In the genomic region with DNA sequence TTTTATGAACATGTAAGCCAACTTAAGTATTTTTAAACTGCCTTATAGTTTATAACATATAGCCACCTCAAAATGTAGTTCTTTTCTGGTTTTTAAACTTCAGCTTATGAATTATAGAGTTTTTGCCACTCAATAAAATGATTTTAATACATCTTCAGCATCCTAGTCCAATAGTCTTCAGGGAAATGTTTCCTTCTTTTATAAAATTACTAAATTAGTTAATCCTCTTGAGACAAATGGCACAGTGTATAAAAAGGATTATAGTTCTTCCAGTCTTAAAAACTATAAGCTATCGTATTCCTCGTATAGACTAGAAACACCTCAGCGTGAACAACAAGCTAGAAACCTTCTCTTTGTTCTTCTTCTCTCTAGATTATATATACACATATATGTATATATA, we compare ENCODE assay signal across 32 cellular contexts. TPM values are rescaled to one million over a fixed set of nuclear protein-coding genes. Genes with fewer than 3 reads are reported as not detected.
"Had no signal": no experiment of that assay in that cellular context is flagged by ENCODE, and none has a peak within 500 bp of the region (broad histone marks: within the 10 kb centered on the region; RNA-seq: fewer than 3 reads in every experiment).

A gene (plus strand): TSS at position 301 of the 400 bp plus-strand sequence. CDS start 2,679 bp downstream, outside the sequence.

- H3K27ac ChIP-seq: stomach, suprapubic skin, testis, thoracic aorta, thyroid gland, tibial artery, tibial nerve, transverse colon, upper lobe of left lung, upper lobe of right lung, uterus, vagina had no signal

- H3K36me3 Mint-ChIP-seq: stimulated activated effector memory CD8-positive, alpha-beta T cell treated with anti-CD3 and anti-CD28 coated beads, Interleukin-12 subunit alpha, Interleukin-12 subunit beta, amount 100 ng/mL, for 72 hours; stimulated activated memory B cell treated with anti-CD40 and anti-IgM and Interleukin-4, amounts not matched to agents 10 μg/mL and 1 μg/mL and 100 μg/mL, for 72 hours; stimulated activated naive B cell treated with anti-CD40 and anti-IgM and Interleukin-4, amounts not matched to agents 10 μg/mL and 1 μg/mL and 100 μg/mL, for 72 hours; type B pancreatic cell had no signal

- DNase-seq: stimulated activated CD4-positive, alpha-beta T cell treated with anti-CD3 and anti-CD28 coated beads, Interleukin-2, amount 100 ng/mL, for 48 hours; stimulated activated CD4-positive, alpha-beta T cell treated with anti-CD3 and anti-CD28 coated beads, Interleukin-4, amount 100 ng/mL, for 1 hour; stimulated activated CD4-positive, alpha-beta T cell treated with anti-CD3 and anti-CD28 coated beads, Interleukin-4, amount 100 ng/mL, for 24 hours; stimulated activated CD4-positive, alpha-beta T cell treated with anti-CD3 and anti-CD28 coated beads, Interleukin-4, amount 100 ng/mL, for 4 hours; stimulated activated CD8-positive, alpha-beta memory T cell treated with anti-CD3 and anti-CD28 coated beads, Interleukin-4, amount 100 ng/mL, for 48 hours; stimulated activated naive B cell treated with anti-CD40 and anti-IgM and Interleukin-4, amounts not matched to agents 10 μg/mL and 1 μg/mL and 100 μg/mL, for 72 hours; stimulated activated naive CD4-positive, alpha-beta T cell; stimulated activated naive CD4-positive, alpha-beta T cell treated with Interleukin-2 at 50 U/mL for 16 hours; stimulated activated naive CD8-positive, alpha-beta T cell treated with anti-CD3 and anti-CD28 coated beads, Interleukin-15, amount 100 ng/mL, for 72 hours; stimulated activated naive CD8-positive, alpha-beta T cell treated with anti-CD3 and anti-CD28 coated beads, Interleukin-15, Interleukin-2, amounts not matched to agents 100 U/mL and 50 U/mL, for 24 hours; stomach; substantia nigra; testis; thyroid gland; tibial artery; transverse colon; upper lobe of left lung; upper lobe of right lung; uterus had no signal

- H3K27me3 ChIP-seq: stomach, suprapubic skin, testis, thyroid gland, tibial artery, tibial nerve, transverse colon, upper lobe of left lung, upper lobe of right lung, uterus, vagina had no signal

- H3K4me3 Mint-ChIP-seq: stimulated activated effector memory CD8-positive, alpha-beta T cell treated with anti-CD3 and anti-CD28 coated beads, Interleukin-12 subunit alpha, Interleukin-12 subunit beta, amount 100 ng/mL, for 72 hours; stimulated activated memory B cell treated with anti-CD40 and anti-IgM and Interleukin-4, amounts not matched to agents 10 μg/mL and 1 μg/mL and 100 μg/mL, for 72 hours; stimulated activated naive B cell treated with anti-CD40 and anti-IgM and Interleukin-4, amounts not matched to agents 10 μg/mL and 1 μg/mL and 100 μg/mL, for 72 hours; stimulated activated naive CD8-positive, alpha-beta T cell treated with anti-CD3 and anti-CD28 coated beads, Interleukin-15, amount 100 ng/mL, for 72 hours; stimulated activated naive CD8-positive, alpha-beta T cell treated with anti-CD3 and anti-CD28 coated beads, Interleukin-15, Interleukin-2, amounts not matched to agents 100 ng/mL and 50 ng/mL, for 24 hours; type B pancreatic cell had no signal

- H3K4me1 ChIP-seq: stomach, suprapubic skin, testis, thyroid gland, tibial artery, tibial nerve, transverse colon, upper lobe of left lung, upper lobe of right lung, uterus, vagina had no signal

- H3K36me3 ChIP-seq: stomach, suprapubic skin, thoracic aorta, thyroid gland, tibial artery, tibial nerve, transverse colon, upper lobe of left lung, upper lobe of right lung, uterus, vagina had no signal

- ATAC-seq: stimulated activated effector memory CD8-positive, alpha-beta T cell treated with anti-CD3 and anti-CD28 coated beads, Interleukin-12 subunit alpha, Interleukin-12 subunit beta, amount 100 ng/mL, for 72 hours; stimulated activated memory B cell treated with anti-CD40 and anti-IgM and Interleukin-4, amounts not matched to agents 10 μg/mL and 1 μg/mL and 100 μg/mL, for 72 hours; stimulated activated naive B cell treated with anti-CD40 and anti-IgM and Interleukin-4, amounts not matched to agents 10 μg/mL and 1 μg/mL and 100 μg/mL, for 72 hours; stimulated activated naive CD8-positive, alpha-beta T cell treated with anti-CD3 and anti-CD28 coated beads, Interleukin-15, amount 100 ng/mL, for 72 hours; stimulated activated naive CD8-positive, alpha-beta T cell treated with anti-CD3 and anti-CD28 coated beads, Interleukin-15, Interleukin-2, amounts not matched to agents 100 U/mL and 50 U/mL, for 24 hours; upper lobe of right lung had no signal

- H3K9me3 Mint-ChIP-seq: stimulated activated effector memory CD8-positive, alpha-beta T cell treated with anti-CD3 and anti-CD28 coated beads, Interleukin-12 subunit alpha, Interleukin-12 subunit beta, amount 100 ng/mL, for 72 hours; stimulated activated memory B cell treated with anti-CD40 and anti-IgM and Interleukin-4, amounts not matched to agents 10 μg/mL and 1 μg/mL and 100 μg/mL, for 72 hours; stimulated activated naive B cell treated with anti-CD40 and anti-IgM and Interleukin-4, amounts not matched to agents 10 μg/mL and 1 μg/mL and 100 μg/mL, for 72 hours; stimulated activated naive CD8-positive, alpha-beta T cell treated with anti-CD3 and anti-CD28 coated beads, Interleukin-15, amount 100 ng/mL, for 72 hours; stimulated activated naive CD8-positive, alpha-beta T cell treated with anti-CD3 and anti-CD28 coated beads, Interleukin-15, Interleukin-2, amounts not matched to agents 100 ng/mL and 50 ng/mL, for 24 hours; type B pancreatic cell had no signal

- H3K4me3 ChIP-seq: stomach, suprapubic skin, thoracic aorta, thyroid gland, tibial artery, tibial nerve, transverse colon, upper lobe of left lung, upper lobe of right lung, uterus, vagina had no signal

- H3K4me1 Mint-ChIP-seq: stimulated activated effector memory CD8-positive, alpha-beta T cell treated with anti-CD3 and anti-CD28 coated beads, Interleukin-12 subunit alpha, Interleukin-12 subunit beta, amount 100 ng/mL, for 72 hours; stimulated activated memory B cell treated with anti-CD40 and anti-IgM and Interleukin-4, amounts not matched to agents 10 μg/mL and 1 μg/mL and 100 μg/mL, for 72 hours; stimulated activated naive B cell treated with anti-CD40 and anti-IgM and Interleukin-4, amounts not matched to agents 10 μg/mL and 1 μg/mL and 100 μg/mL, for 72 hours; stimulated activated naive CD8-positive, alpha-beta T cell treated with anti-CD3 and anti-CD28 coated beads, Interleukin-15, amount 100 ng/mL, for 72 hours had no signal

- H3K27ac Mint-ChIP-seq: stimulated activated effector memory CD8-positive, alpha-beta T cell treated with anti-CD3 and anti-CD28 coated beads, Interleukin-12 subunit alpha, Interleukin-12 subunit beta, amount 100 ng/mL, for 72 hours; stimulated activated memory B cell treated with anti-CD40 and anti-IgM and Interleukin-4, amounts not matched to agents 10 μg/mL and 1 μg/mL and 100 μg/mL, for 72 hours; stimulated activated naive B cell treated with anti-CD40 and anti-IgM and Interleukin-4, amounts not matched to agents 10 μg/mL and 1 μg/mL and 100 μg/mL, for 72 hours; stimulated activated naive CD8-positive, alpha-beta T cell treated with anti-CD3 and anti-CD28 coated beads, Interleukin-15, amount 100 ng/mL, for 72 hours; stimulated activated naive CD8-positive, alpha-beta T cell treated with anti-CD3 and anti-CD28 coated beads, Interleukin-15, Interleukin-2, amounts not matched to agents 100 ng/mL and 50 ng/mL, for 24 hours; type B pancreatic cell had no signal

RNA-seq across cellular contexts. Expression of the gene that starts here (rescaled TPM):
- total RNA-seq: stomach, subcutaneous adipose tissue, suprapubic skin, temporal lobe, testis, thoracic aorta, thyroid gland, tibial nerve, transverse colon, upper lobe of left lung, upper lobe of right lung, ureter, urinary bladder, uterus, vagina had no signal
- polyA plus RNA-seq: stomach, thymus, urinary bladder had no signal
